Comparison of ENCODE assay signal across 16 cellular contexts in genomic region chr10:50464004-50464409, GRCh38.
DNase-seq lines count a peak whose midpoint lies in the region; ATAC-seq, FAIRE-seq and TF ChIP-seq lines count a peak whose summit lies in the region.
"Had no signal": no experiment of that assay in that cellular context is flagged by ENCODE, and none has a peak within 500 bp of the region (broad histone marks: within the 10 kb centered on the region; RNA-seq: fewer than 3 reads in every experiment).

No MANE protein-coding gene starts in this region.

- TF ChIP-seq EP300 in GM12878 (IDR thresholded peaks at IDR 0.05; ENCODE audit: borderline replicate concordance in 1 of 2, control insufficient read depth in 1 of 2, low read depth in 2 of 2, low read length in 2 of 2) = no peak

- no peak overlapping the region for H2AFZ ChIP-seq in GM12878 (ENCODE audit: control insufficient read depth, low read depth, low read length)

- H3K79me2 ChIP-seq in GM12878 (ENCODE audit: control insufficient read depth, insufficient read depth, low read length) = no peaks in the 10 kb centered on the region; the same call in 1 of the 2 replicates

- 0 out of 4 replicates have a peak, but pooled peaks cover 0 to 3% of the 10 kb centered on the region in 2 experiments for H3K36me3 ChIP-seq in GM12878 (ENCODE audit: control insufficient read depth in 2 of 2, insufficient read depth in 2 of 2, low read length in 1 of 2)
- H3K36me3 ChIP-seq: HAP-1, transverse colon had no signal

- CTCF ChIA-PET in GM12878 (lab: Yijun Ruan, JAX) = no interaction called here

- in situ Hi-C loops in GM12878 (cut with MboI) = no loop called here

- intact Hi-C loops in GM12878 (cut with micrococcal nuclease; ENCODE audit: unreplicated experiment) (no loop called here), sciatic nerve (cut with DNase I) (no loop called here)

- no peaks in the 10 kb centered on the region for H4K20me1 ChIP-seq in GM12878 (ENCODE audit: control insufficient read depth, insufficient read depth)

- no peak overlapping the region for H3K4me2 ChIP-seq in GM12878 (ENCODE audit: control insufficient read depth, insufficient read depth)

- BruUV-seq in GM12878 (replicated peaks; lab: Mats Ljungman, UMichigan) = no TSS peak

- RAD21 ChIA-PET in GM12878 (lab: Charles Lee; ENCODE audit: unreplicated experiment) = no interaction called here

- no peak overlapping the region for H3K27ac ChIP-seq in GM12878 (ENCODE audit: control insufficient read depth, insufficient read depth)
- H3K27ac ChIP-seq: transverse colon had no signal

- TF ChIP-seq POLR2A in GM12878 (IDR thresholded peaks at IDR 0.05; ENCODE audit: low read depth, low read length) = no peak

- FAIRE-seq in GM12878 (lab: Jason Lieb, UNC) = no peak
- FAIRE-seq: D721Med had no signal

- 100% methylated on average over 1 of the region's 1 CpG for WGBS in GM12878 (ENCODE audit: insufficient coverage, insufficient replicate concordance, low lambda C conversion rate, missing lambda C conversion rate)

- DNase-seq in SKM-1 treated with dmso at 0.1 percent for 144 hours (lab: John Stamatoyannopoulos, UW; ENCODE audit: unreplicated experiment) (peak; percentile 70), SKM-1 (lab: John Stamatoyannopoulos, UW; ENCODE audit: unreplicated experiment) (no peak), NCI-H2107 treated with DMSO at 0.1 percent for 48 hours (lab: John Stamatoyannopoulos, UW; ENCODE audit: unreplicated experiment) (peak; percentile 4), GM12878 (ENCODE audit: low read depth, low spot score) (no peak), sciatic nerve (ENCODE audit: low spot score) (no peak)
- DNase-seq in stimulated activated CD4-positive, alpha-beta T cell treated with anti-CD3 and anti-CD28 coated beads, Interleukin-1b, Interleukin-23, amount 100 ng/mL, for 48 hours = no peak
- DNase-seq: activated CD4-positive, alpha-beta T cell treated with anti-CD3 and anti-CD28 coated beads for 1 hour; activated T-cell treated with anti-CD3 and anti-CD28 coated beads, Interleukin-2, amount 50 U/mL, for 1 hour; NCI-H1105; NK-92 treated with Interleukin-12 subunit alpha and Interleukin-12 subunit beta, amount 100 ng/mL, for 24 hours; stimulated activated CD8-positive, alpha-beta memory T cell treated with anti-CD3 and anti-CD28 coated beads, Interleukin-4, amount 100 ng/mL, for 48 hours; transverse colon had no signal

- H3K4me1 ChIP-seq in GM12878 (ENCODE audit: control insufficient read depth, insufficient read depth, low read length) = peaks cover 24% of the 10 kb centered on the region
- H3K4me1 ChIP-seq: HAP-1 had no signal

- no peaks in the 10 kb centered on the region; a peak in 1 of 4 replicates for H3K27me3 ChIP-seq in GM12878 (replicated peaks in 1 of 2; ENCODE audit: control insufficient read depth in 2 of 2, insufficient read depth in 2 of 2, low read length in 1 of 2)
- H3K27me3 ChIP-seq: transverse colon had no signal

- H3K9me3 ChIP-seq in GM12878 (replicated peaks; ENCODE audit: control insufficient read depth, insufficient read depth, low read length) = no peaks in the 10 kb centered on the region; the same call in 2 of the 3 replicates
- H3K9me3 ChIP-seq: HAP-1, transverse colon had no signal

- ATAC-seq in GM12878 = no peak
- peak; percentile 20 for ATAC-seq in sciatic nerve
- no peak for ATAC-seq in HG03571 (IDR thresholded peaks at IDR 0.05; ENCODE audit: unreplicated experiment)
- ATAC-seq in HG03342 (IDR thresholded peaks at IDR 0.05; ENCODE audit: unreplicated experiment) = no peak

- H3K4me3 ChIP-seq in GM12878 = no peak overlapping the region
- H3K4me3 ChIP-seq: HAP-1, transverse colon had no signal

- H3K9ac ChIP-seq in GM12878 (ENCODE audit: control insufficient read depth, insufficient read depth, low read length) = no peak overlapping the region

- TF ChIP-seq CTCF in GM12878 (IDR thresholded peaks at IDR 0.05 in 2 of 3, conservative IDR thresholded peaks at IDR 0.05 in 1 of 3; ENCODE audit: control insufficient read depth in 2 of 3, extremely low read depth in 1 of 3, insufficient read depth in 1 of 3, low read depth in 3 of 3, low read length in 3 of 3) = no peak

- no peak for TF ChIP-seq RAD21 in GM12878 (IDR thresholded peaks at IDR 0.05; ENCODE audit: insufficient read depth, low read depth, low read length)

- POLR2A ChIA-PET in GM12878 (lab: Charles Lee) = no interaction called here

- SMC1A ChIA-PET in GM12878 (lab: Charles Lee; ENCODE audit: uncharacterized antibody, unreplicated experiment) = interaction anchor here (1.4 to 1.5 kb wide), 2 partner anchors 9 to 10 kb away, joined by 3 to 4 read pairs; no protein-coding TSS in a partner anchor

TF ChIP-seq in GM12878, 131 proteins besides CTCF, POLR2A, EP300 and RAD21:
- peak; percentile 12; the same call in 1 of the 2 replicates for TF ChIP-seq SPI1 (IDR thresholded peaks at IDR 0.05; ENCODE audit: borderline replicate concordance, insufficient read depth, low read depth, low read length)
- TF ChIP-seq NFYA (IDR thresholded peaks at IDR 0.05; ENCODE audit: borderline replicate concordance, low read depth, low read length) = no peak

Comparison
In these comparisons a context has a peak if more than half of its experiments do, and no peak if none do; other contexts are left out.
1. DNase-seq: peak in SKM-1 treated with dmso at 0.1 percent for 144 hours (single experiment) and NCI-H2107 treated with DMSO at 0.1 percent for 48 hours (single experiment); none in SKM-1 (single experiment), GM12878 (single experiment), sciatic nerve (single experiment) and stimulated activated CD4-positive, alpha-beta T cell treated with anti-CD3 and anti-CD28 coated beads, Interleukin-1b, Interleukin-23, amount 100 ng/mL, for 48 hours (single experiment).